ENCODE assay signal across 31 cellular contexts in genomic region chr6:84648444-84648843, GRCh38.
"Had no signal": no experiment of that assay in that cellular context is flagged by ENCODE, and none has a peak within 500 bp of the region (broad histone marks: within the 10 kb centered on the region; RNA-seq: fewer than 3 reads in every experiment).

No MANE protein-coding gene starts in this region.

- H3K4me2 ChIP-seq: neural progenitor cell had no signal

- H2AFZ ChIP-seq: neural progenitor cell had no signal

- H3K27me3 Mint-ChIP-seq: progenitor cell of endocrine pancreas; stimulated activated naive B cell treated with anti-CD40 and anti-IgM and Interleukin-4, amounts not matched to agents 10 μg/mL and 1 μg/mL and 100 μg/mL, for 72 hours had no signal

- H3K4me3 ChIP-seq: left lung, lung, neural progenitor cell, ovary, right atrium auricular region, skin epidermis, stomach, testis, thyroid gland, transverse colon, upper lobe of left lung, vagina had no signal

- H3K9me3 Mint-ChIP-seq: mesothelial cell of epicardium, nephron progenitor cell, neural progenitor cell had no signal

- H3K9ac ChIP-seq: neural progenitor cell had no signal

- H3K4me1 ChIP-seq: left lung, right atrium auricular region, stomach, testis, thyroid gland, transverse colon, vagina had no signal

- H3K4me1 Mint-ChIP-seq: immature natural killer cell; naive B cell; natural killer cell; neural progenitor cell; stimulated activated naive B cell treated with anti-CD40 and anti-IgM and Interleukin-4, amounts not matched to agents 10 μg/mL and 1 μg/mL and 100 μg/mL, for 72 hours had no signal

- ATAC-seq: left colon; left lung; natural killer cell; sciatic nerve; stimulated activated naive B cell treated with anti-CD40 and anti-IgM and Interleukin-4, amounts not matched to agents 10 μg/mL and 1 μg/mL and 100 μg/mL, for 72 hours; stimulated activated naive CD8-positive, alpha-beta T cell treated with anti-CD3 and anti-CD28 coated beads, Interleukin-15, Interleukin-2, amounts not matched to agents 100 U/mL and 50 U/mL, for 24 hours had no signal

- H3K27ac ChIP-seq: left lung, neural progenitor cell, neutrophil, ovary, right atrium auricular region, skin epidermis, stomach, testis, thyroid gland, transverse colon, upper lobe of left lung, vagina had no signal

- H3K27ac Mint-ChIP-seq: immature natural killer cell; mesothelial cell of epicardium; naive B cell; natural killer cell; nephron progenitor cell; neural progenitor cell; stimulated activated naive B cell treated with anti-CD40 and anti-IgM and Interleukin-4, amounts not matched to agents 10 μg/mL and 1 μg/mL and 100 μg/mL, for 72 hours had no signal

- H3K36me3 ChIP-seq: left lung, neural progenitor cell, neutrophil, ovary, right atrium auricular region, stomach, thyroid gland, transverse colon, upper lobe of left lung, vagina had no signal

- H3K36me3 Mint-ChIP-seq: immature natural killer cell; mesothelial cell of epicardium; naive B cell; natural killer cell; neural progenitor cell; stimulated activated naive B cell treated with anti-CD40 and anti-IgM and Interleukin-4, amounts not matched to agents 10 μg/mL and 1 μg/mL and 100 μg/mL, for 72 hours had no signal

- H3K9me3 ChIP-seq: neutrophil, ovary, right atrium auricular region, stomach, testis, thyroid gland, transverse colon, upper lobe of left lung, vagina had no signal

- DNase-seq: hypothalamus; immature natural killer cell; kidney; left colon; left lung; mesendoderm; naive B cell; natural killer cell; nephron progenitor cell; occipital lobe; ovary; stimulated activated CD4-positive, alpha-beta T cell treated with anti-CD3 and anti-CD28 coated beads, Interleukin-12 subunit alpha, Interleukin-12 subunit beta, amount 100 ng/mL, for 4 hours; stimulated activated CD4-positive, alpha-beta T cell treated with anti-CD3 and anti-CD28 coated beads, Interleukin-15, amount 100 ng/mL, for 24 hours; stimulated activated CD4-positive, alpha-beta T cell treated with anti-CD3 and anti-CD28 coated beads, Interleukin-2, amount 100 ng/mL, for 24 hours; stimulated activated CD4-positive, alpha-beta T cell treated with anti-CD3 and anti-CD28 coated beads, Interleukin-4, amount 100 ng/mL, for 1 hour; stimulated activated naive B cell treated with anti-CD40 and anti-IgM and Interleukin-4, amounts not matched to agents 10 μg/mL and 1 μg/mL and 100 μg/mL, for 72 hours; stimulated activated naive CD8-positive, alpha-beta T cell treated with anti-CD3 and anti-CD28 coated beads, Interleukin-15, Interleukin-2, amounts not matched to agents 100 U/mL and 50 U/mL, for 24 hours; stomach; testis; thyroid gland; transverse colon; upper lobe of left lung had no signal

- H3K27me3 ChIP-seq: left lung, neural progenitor cell, neutrophil, ovary, right atrium auricular region, stomach, testis, thyroid gland, transverse colon, upper lobe of left lung, vagina had no signal

- H3K4me3 Mint-ChIP-seq: immature natural killer cell; mesothelial cell of epicardium; naive B cell; natural killer cell; nephron progenitor cell; neural progenitor cell; stimulated activated naive B cell treated with anti-CD40 and anti-IgM and Interleukin-4, amounts not matched to agents 10 μg/mL and 1 μg/mL and 100 μg/mL, for 72 hours had no signal
